ENCODE assay signal across 15 cellular contexts in the genomic region with DNA sequence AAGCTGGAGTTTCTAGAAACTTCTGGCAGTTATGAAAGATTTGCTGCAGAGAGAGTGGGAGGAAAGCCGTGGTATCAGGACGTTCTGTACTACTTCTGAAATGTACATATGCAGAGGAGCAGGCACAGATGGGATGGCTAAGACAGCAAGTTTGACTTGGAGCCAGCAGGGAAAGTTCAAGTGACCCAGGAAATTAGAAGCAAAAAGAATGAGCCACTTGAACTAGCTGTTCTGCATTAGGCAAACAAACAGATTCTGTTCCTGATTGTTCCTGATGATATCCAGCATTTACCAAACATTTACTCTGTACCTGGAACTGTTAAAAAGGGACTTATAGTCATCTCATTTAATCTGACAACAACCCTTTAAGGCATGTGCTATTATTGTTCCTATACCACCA. TPM values are rescaled to one million over a fixed set of nuclear protein-coding genes. Genes with fewer than 3 reads are reported as not detected.
A peak's percentile ranks its signal among the peaks of the same experiment; 100 is the strongest.
DNase-seq lines count a peak whose midpoint lies in the region; ATAC-seq and TF ChIP-seq lines count a peak whose summit lies in the region.
"Had no signal": no experiment of that assay in that cellular context is flagged by ENCODE, and none has a peak within 500 bp of the region (broad histone marks: within the 10 kb centered on the region; RNA-seq: fewer than 3 reads in every experiment).

No MANE protein-coding gene starts in this region.

- no peaks in the 10 kb centered on the region for H3K27me3 ChIP-seq in breast epithelium
- H3K27me3 ChIP-seq in left lung = no peaks in the 10 kb centered on the region
- H3K27me3 ChIP-seq in suprapubic skin = no peaks in the 10 kb centered on the region
- H3K27me3 ChIP-seq: neutrophil had no signal

- no peak overlapping the region for H3K4me3 ChIP-seq in breast epithelium
- H3K4me3 ChIP-seq in left lung = no peak overlapping the region
- no peak overlapping the region for H3K4me3 ChIP-seq in suprapubic skin

- H3K4me1 ChIP-seq in breast epithelium (no peaks in the 10 kb centered on the region), left lung (peaks cover 11 to 12% of the 10 kb centered on the region in 2 donors), suprapubic skin (peaks cover 4% of the 10 kb centered on the region)

- H3K36me3 ChIP-seq in breast epithelium = no peaks in the 10 kb centered on the region
- H3K36me3 ChIP-seq in left lung = no peaks in the 10 kb centered on the region
- no peaks in the 10 kb centered on the region for H3K36me3 ChIP-seq in suprapubic skin
- H3K36me3 ChIP-seq: neutrophil had no signal

- intact Hi-C loops in breast epithelium (cut with DNase I; ENCODE audit: low total_unique reads) (no loop called here), left lung (cut with DNase I) (no loop called here)

- POLR2A ChIA-PET in RWPE1 (lab: Yijun Ruan, JAX; ENCODE audit: low non-redundant PET) = no interaction called here

- DNase-seq in NCI-H2029 treated with DMSO at 0.1 percent for 48 hours (lab: John Stamatoyannopoulos, UW) (peak; percentile 70), breast epithelium (ENCODE audit: low spot score in 2 of 2) (peak in 1 of 2 donors; percentile 71), left lung (no peak), suprapubic skin (ENCODE audit: low spot score in 2 of 2) (no peak), RWPE1 (ENCODE audit: low spot score) (no peak), medulla oblongata (ENCODE audit: extremely low spot score) (no peak)
- DNase-seq in activated CD4-positive, CD25-positive, alpha-beta regulatory T cell treated with anti-CD3 and anti-CD28 coated beads, Interleukin-2, amount 50 U/mL, for 72 hours = no peak
- DNase-seq: activated CD8-positive, alpha-beta memory T cell treated with anti-CD3 and anti-CD28 coated beads, Interleukin-2, amount 50 U/mL, for 4 hours; CD8-positive, alpha-beta memory T cell; cortex of kidney; NCI-H524 treated with DMSO at 0.1 percent for 48 hours; stimulated activated CD4-positive, alpha-beta T cell treated with anti-CD3 and anti-CD28 coated beads, Interleukin-4, amount 100 ng/mL, for 1 hour; stimulated activated naive CD4-positive, alpha-beta T cell treated with Interleukin-2 at 50 U/mL for 16 hours had no signal

- WGBS in suprapubic skin = 39% methylated on average over 2 of the region's 2 CpGs

- TF ChIP-seq POLR2A in breast epithelium (IDR thresholded peaks at IDR 0.05) = no peak
- no peak for TF ChIP-seq POLR2A in suprapubic skin (IDR thresholded peaks at IDR 0.05)

- CTCF ChIA-PET in RWPE1 (lab: Yijun Ruan, JAX) = interaction anchor here (0.6 to 1.0 kb wide), 2 partner anchors 11 to 37 kb away, joined by 4 read pairs; no protein-coding TSS in a partner anchor

- H3K9me3 ChIP-seq in breast epithelium (no peaks in the 10 kb centered on the region), left lung (no peaks in the 10 kb centered on the region), suprapubic skin (no peaks in the 10 kb centered on the region)
- H3K9me3 ChIP-seq: neutrophil had no signal

- H3K27ac ChIP-seq in breast epithelium (peak overlapping the region; percentile 50 to 64), left lung (peak overlapping the region in 1 of 2 donors; percentile 4), suprapubic skin (peak overlapping the region; percentile 71), RWPE1 (no peak overlapping the region)
- H3K27ac ChIP-seq: neutrophil had no signal

- peak; percentile 85 for ATAC-seq in left lung

- peak; percentile 72 for TF ChIP-seq EP300 in suprapubic skin (IDR thresholded peaks at IDR 0.05)

- no peak for TF ChIP-seq CTCF in breast epithelium (IDR thresholded peaks at IDR 0.05)
- no peak for TF ChIP-seq CTCF in left lung (IDR thresholded peaks at IDR 0.05)
- TF ChIP-seq CTCF in suprapubic skin (IDR thresholded peaks at IDR 0.05) = no peak
- TF ChIP-seq CTCF in RWPE1 (conservative IDR thresholded peaks at IDR 0.05; ENCODE audit: low read depth) = no peak

RNA-seq across cellular contexts. Expression of gene CXCL13, which starts 41.4 kb away (rescaled TPM):
- total RNA-seq in breast epithelium (1 to 10 TPM in 2 of 3 donors, not detected in 1; 2.9 to 6.2 TPM), left lung (1 to 10 TPM in 1 of 2 donors, under 1 TPM in 1; 0.92 to 3.5 TPM), suprapubic skin (1 to 10 TPM in 3 of 4 donors, not detected in 1; 1.2 to 1.9 (median 1.3) TPM)
- total RNA-seq: kidney epithelial cell had no signal
